In genomic region chr2:54545700-54546450, GRCh38 we compare ENCODE assay signal across 1 cellular context.
A peak's percentile ranks its signal among the peaks of the same experiment; 100 is the strongest.
TF ChIP-seq lines count a peak whose summit lies in the region.

No MANE protein-coding gene starts in this region.

TF ChIP-seq in HepG2, 621 proteins besides CTCF, POLR2A, EP300 and RAD21 (continued from another document and continues in another):
- TF ChIP-seq ZNF343 (CRISPR knock-in tag; IDR thresholded peaks at IDR 0.05) (no peak), ZNF383 (CRISPR knock-in tag; IDR thresholded peaks at IDR 0.05; ENCODE audit: borderline replicate concordance) (no peak), GLI4 (CRISPR knock-in tag; IDR thresholded peaks at IDR 0.05; ENCODE audit: borderline replicate concordance) (0 out of 2 replicates have a peak, but pooled peaks have one; percentile 51), AGO2 (optimal IDR thresholded peaks at IDR 0.05; ENCODE audit: low read depth, low read length) (no peak), ZNF83 (CRISPR knock-in tag; IDR thresholded peaks at IDR 0.05; ENCODE audit: borderline replicate concordance) (no peak), HDAC2 (CRISPR knock-in tag; IDR thresholded peaks at IDR 0.05) (peak; percentile 95), AFF4 (CRISPR knock-in tag; IDR thresholded peaks at IDR 0.05) (no peak), ZNF616 (CRISPR knock-in tag; IDR thresholded peaks at IDR 0.05; ENCODE audit: low read depth) (no peak), TCF7L2 (IDR thresholded peaks at IDR 0.05; ENCODE audit: low read depth, low read length) (no peak), BCLAF1 (IDR thresholded peaks at IDR 0.05) (no peak), SOX5 (CRISPR knock-in tag; IDR thresholded peaks at IDR 0.05; ENCODE audit: borderline replicate concordance) (peak; percentile 91), ZSCAN9 (CRISPR knock-in tag; IDR thresholded peaks at IDR 0.05; ENCODE audit: borderline replicate concordance) (peak; percentile 77; the same call in 1 of the 2 replicates), IKZF5 (CRISPR knock-in tag; IDR thresholded peaks at IDR 0.05) (peak; percentile 62; the same call in 1 of the 2 replicates), ZNF660 (CRISPR knock-in tag; IDR thresholded peaks at IDR 0.05; ENCODE audit: borderline replicate concordance, low read depth) (no peak), ZNF264 (CRISPR knock-in tag; IDR thresholded peaks at IDR 0.05) (no peak), ZNF317 (CRISPR knock-in tag; IDR thresholded peaks at IDR 0.05) (no peak), ELF1 (CRISPR knock-in tag; IDR thresholded peaks at IDR 0.05) (no peak), REL (CRISPR knock-in tag; conservative IDR thresholded peaks at IDR 0.05) (no peak), ELF4 (CRISPR knock-in tag; IDR thresholded peaks at IDR 0.05; ENCODE audit: borderline replicate concordance) (peak; percentile 63; the same call in 1 of the 2 replicates), ZBTB8A (CRISPR knock-in tag; IDR thresholded peaks at IDR 0.05; ENCODE audit: borderline replicate concordance, low read depth) (no peak), ZZZ3 (CRISPR knock-in tag; IDR thresholded peaks at IDR 0.05; ENCODE audit: borderline replicate concordance) (no peak), MXD4 (CRISPR knock-in tag; IDR thresholded peaks at IDR 0.05) (0 out of 2 replicates have a peak, but pooled peaks have one; percentile 29), ZNF138 (CRISPR knock-in tag; IDR thresholded peaks at IDR 0.05; ENCODE audit: low read depth) (no peak), MED8 (CRISPR knock-in tag; IDR thresholded peaks at IDR 0.05; ENCODE audit: insufficient replicate concordance) (no peak), ZSCAN21 (CRISPR knock-in tag; IDR thresholded peaks at IDR 0.05; ENCODE audit: borderline replicate concordance) (no peak), ZBTB43 (CRISPR knock-in tag; conservative IDR thresholded peaks at IDR 0.05) (peak; percentile 81), FOXP4 (CRISPR knock-in tag; IDR thresholded peaks at IDR 0.05) (peak; percentile 89), ZNF260 (CRISPR knock-in tag; IDR thresholded peaks at IDR 0.05; ENCODE audit: borderline replicate concordance, low read depth) (no peak), HOXA3 (CRISPR knock-in tag; IDR thresholded peaks at IDR 0.05) (peak; percentile 24; the same call in 1 of the 2 replicates), DRAP1 (CRISPR knock-in tag; IDR thresholded peaks at IDR 0.05) (peak; percentile 64), RFX5 (IDR thresholded peaks at IDR 0.05; ENCODE audit: low read depth, low read length) (0 out of 2 replicates have a peak, but pooled peaks have one; percentile 34), DNMT1 (CRISPR knock-in tag; IDR thresholded peaks at IDR 0.05) (no peak), KLF12 (CRISPR knock-in tag; IDR thresholded peaks at IDR 0.05; ENCODE audit: borderline replicate concordance) (no peak), ZNF441 (CRISPR knock-in tag; IDR thresholded peaks at IDR 0.05; ENCODE audit: borderline replicate concordance) (no peak), ZBTB14 (CRISPR knock-in tag; IDR thresholded peaks at IDR 0.05) (no peak), ZNF652 (CRISPR knock-in tag; IDR thresholded peaks at IDR 0.05; ENCODE audit: borderline replicate concordance, low read depth) (peak; percentile 48; the same call in 1 of the 2 replicates), ZNF235 (CRISPR knock-in tag; IDR thresholded peaks at IDR 0.05; ENCODE audit: borderline replicate concordance) (no peak), TCF12 (IDR thresholded peaks at IDR 0.05) (no peak), TCF12 (CRISPR knock-in tag; IDR thresholded peaks at IDR 0.05) (no peak), ZKSCAN1 (IDR thresholded peaks at IDR 0.05; ENCODE audit: low read length) (no peak), RXRB (CRISPR knock-in tag; IDR thresholded peaks at IDR 0.05; ENCODE audit: borderline replicate concordance) (peak; percentile 90), NPAS2 (CRISPR knock-in tag; IDR thresholded peaks at IDR 0.05; ENCODE audit: borderline replicate concordance) (no peak), ATF6 (CRISPR knock-in tag; conservative IDR thresholded peaks at IDR 0.05) (no peak), STAT5B (CRISPR knock-in tag; IDR thresholded peaks at IDR 0.05) (0 out of 2 replicates have a peak, but pooled peaks have one; percentile 45), ZBTB1 (CRISPR knock-in tag; IDR thresholded peaks at IDR 0.05; ENCODE audit: borderline replicate concordance) (no peak), AKAP8 (CRISPR knock-in tag; IDR thresholded peaks at IDR 0.05) (peak; percentile 56; the same call in 1 of the 2 replicates), MYC (CRISPR knock-in tag; IDR thresholded peaks at IDR 0.05; ENCODE audit: borderline replicate concordance) (no peak), ZBTB7B (CRISPR knock-in tag; IDR thresholded peaks at IDR 0.05) (peak; percentile 61; the same call in 1 of the 2 replicates), FUBP1 (CRISPR knock-in tag; IDR thresholded peaks at IDR 0.05; ENCODE audit: borderline replicate concordance) (no peak), ZSCAN25 (CRISPR knock-in tag; IDR thresholded peaks at IDR 0.05) (peak; percentile 82), ZNF547 (CRISPR knock-in tag; IDR thresholded peaks at IDR 0.05) (no peak), HOXA5 (CRISPR knock-in tag; IDR thresholded peaks at IDR 0.05) (no peak; the same call in 1 of the 2 replicates), ATF3 (CRISPR knock-in tag; IDR thresholded peaks at IDR 0.05) (no peak; the same call in 1 of the 2 replicates)
